Comparison of ENCODE assay signal across 8 cellular contexts in the genomic region with DNA sequence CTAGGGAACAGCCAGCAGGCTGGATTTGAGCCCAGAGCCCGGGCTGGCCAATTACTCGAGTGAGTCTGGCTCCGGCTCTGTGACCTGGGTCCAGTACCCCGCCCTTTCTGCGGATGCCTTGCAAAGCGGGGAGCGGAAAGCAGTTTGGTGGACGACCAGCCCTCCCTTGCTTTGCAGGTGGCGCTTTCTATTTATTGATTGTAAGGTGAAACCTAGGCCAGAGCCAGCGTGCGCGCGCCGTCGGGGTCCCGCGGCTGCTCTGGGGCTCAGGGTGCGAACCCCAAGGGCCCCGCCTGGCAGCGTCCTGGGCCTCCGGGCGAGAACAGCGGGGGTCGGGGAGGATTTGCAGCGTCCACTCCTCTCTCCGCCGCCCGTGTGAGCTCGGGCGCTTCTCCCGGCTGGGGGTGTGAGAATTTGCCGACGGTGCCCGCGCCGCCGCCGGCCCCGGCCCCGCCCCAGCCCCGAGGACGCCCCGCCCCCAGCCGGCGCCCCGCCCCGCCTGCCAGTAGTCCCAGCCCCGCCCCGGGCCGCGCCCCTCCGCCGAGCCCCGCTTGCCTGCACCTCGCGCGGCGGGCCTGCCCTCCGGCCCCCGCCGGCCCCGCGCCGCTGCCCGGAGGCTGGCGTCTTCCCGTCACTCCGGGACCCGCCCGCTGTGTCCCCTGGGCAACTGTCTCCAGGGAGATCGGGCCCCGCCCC. TPM values are rescaled to one million over a fixed set of nuclear protein-coding genes. Genes with fewer than 3 reads are reported as not detected.
A peak's percentile ranks its signal among the peaks of the same experiment; 100 is the strongest.
DNase-seq lines count a peak whose midpoint lies in the region; ATAC-seq and TF ChIP-seq lines count a peak whose summit lies in the region.

No MANE protein-coding gene starts in this region.

- peaks cover 20 to 23% of the 10 kb centered on the region in 2 donors for H3K4me1 ChIP-seq in mucosa of rectum (ENCODE audit: control insufficient read depth in 2 of 2, insufficient read depth in 2 of 2, low read length in 2 of 2)

- no peaks in the 10 kb centered on the region for H3K9me3 ChIP-seq in mucosa of rectum (ENCODE audit: control insufficient read depth in 2 of 2, low read length in 2 of 2)

- peak overlapping the region in 1 of 2 donors; percentile 4 for H3K27ac ChIP-seq in mucosa of rectum (ENCODE audit: low read depth in 2 of 2, low read length in 2 of 2)

- TF ChIP-seq CTCF in epithelial cell of proximal tubule (conservative IDR thresholded peaks at IDR 0.05; ENCODE audit: low read depth, low read length) = no peak

- ATAC-seq in HG03064 (IDR thresholded peaks at IDR 0.05; ENCODE audit: low read depth, unreplicated experiment) = peak; percentile 50

- no peaks in the 10 kb centered on the region for H3K36me3 ChIP-seq in mucosa of rectum (ENCODE audit: control insufficient read depth in 2 of 2, insufficient read depth in 2 of 2, low read length in 2 of 2)

- peak overlapping the region; percentile 65 for H3K4me3 ChIP-seq in epithelial cell of proximal tubule (ENCODE audit: low read depth, low read length)
- peak overlapping the region; percentile 51 to 70 for H3K4me3 ChIP-seq in mucosa of rectum (ENCODE audit: low read length in 2 of 2)

- peaks cover 0 to 14% of the 10 kb centered on the region in 2 donors for H3K27me3 ChIP-seq in mucosa of rectum (ENCODE audit: control insufficient read depth in 2 of 2, insufficient read depth in 2 of 2, low read length in 2 of 2)

- H3K9ac ChIP-seq in mucosa of rectum (ENCODE audit: low read depth in 1 of 2, low read length in 2 of 2) = peak overlapping the region; percentile 46 to 47

- DNase-seq in NCI-H1417 (lab: John Stamatoyannopoulos, UW) = peak; percentile 55 to 80 (median 67)
- no peak for DNase-seq in NCI-H1417 treated with DMSO at 0.1 percent for 48 hours (lab: John Stamatoyannopoulos, UW)
- peak; percentile 85 for DNase-seq in NCI-H748 (lab: John Stamatoyannopoulos, UW; ENCODE audit: unreplicated experiment)
- DNase-seq in activated T-cell treated with anti-CD3 and anti-CD28 coated beads for 1 hour (ENCODE audit: low read depth) = peak; percentile 84
- no peak for DNase-seq in epithelial cell of proximal tubule (ENCODE audit: low read depth)
- DNase-seq in stimulated activated CD8-positive, alpha-beta memory T cell treated with anti-CD3 and anti-CD28 coated beads, Interleukin-4, amount 100 ng/mL, for 24 hours (ENCODE audit: low read depth) = peak; percentile 74

RNA-seq across cellular contexts. Expression of gene PIK3CD, which starts 37.6 kb away (rescaled TPM):
- total RNA-seq in epithelial cell of proximal tubule = 24.5 and 32.5 TPM in 2 replicates

Comparison
In these comparisons a context has a peak if more than half of its experiments do, and no peak if none do; other contexts are left out.
1. DNase-seq: peak in NCI-H1417 (3 of 3), NCI-H748 (single experiment), activated T-cell treated with anti-CD3 and anti-CD28 coated beads for 1 hour (single experiment) and stimulated activated CD8-positive, alpha-beta memory T cell treated with anti-CD3 and anti-CD28 coated beads, Interleukin-4, amount 100 ng/mL, for 24 hours (single experiment); none in NCI-H1417 treated with DMSO at 0.1 percent for 48 hours (single experiment) and epithelial cell of proximal tubule (single experiment).